ENCODE assay signal across 16 cellular contexts in the genomic region with DNA sequence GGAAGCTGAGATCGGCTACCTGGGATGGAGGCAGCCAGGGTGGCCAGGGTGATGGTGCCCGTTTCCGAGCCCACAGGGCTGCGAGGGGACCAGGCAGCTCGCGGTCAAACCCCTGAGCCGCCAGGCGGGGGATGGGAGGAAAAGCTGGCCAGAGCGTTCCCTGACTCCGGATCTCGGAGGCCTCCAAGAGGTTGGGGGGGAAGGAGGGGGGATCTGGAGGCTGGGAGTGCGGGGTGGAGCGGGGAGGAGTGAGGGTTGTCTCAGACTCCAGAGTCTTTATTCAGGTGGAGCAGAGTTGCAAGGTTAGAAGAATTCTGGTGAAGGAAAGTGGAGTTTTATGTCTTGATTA. TPM values are rescaled to one million over a fixed set of nuclear protein-coding genes. Genes with fewer than 3 reads are reported as not detected.
A peak's percentile ranks its signal among the peaks of the same experiment; 100 is the strongest.
DNase-seq lines count a peak whose midpoint lies in the region; ATAC-seq and TF ChIP-seq lines count a peak whose summit lies in the region.
"Had no signal": no experiment of that assay in that cellular context is flagged by ENCODE, and none has a peak within 500 bp of the region (broad histone marks: within the 10 kb centered on the region; RNA-seq: fewer than 3 reads in every experiment).

No MANE protein-coding gene starts in this region.

- H3K27ac Mint-ChIP-seq in HFFc6: no peak overlapping the region
- H3K27ac Mint-ChIP-seq: activated naive CD4-positive, alpha-beta T cell treated with anti-CD3 and anti-CD28 coated beads, Interleukin-2, amount 50 U/mL, for 72 hours; activated T-cell treated with anti-CD3 and anti-CD28 coated beads, Interleukin-2, amount 50 U/mL, for 24 hours had no signal

- H2AFZ ChIP-seq in osteoblast (ENCODE audit: low read length): no peak overlapping the region

- in situ Hi-C loops in G401 (cut with HindIII; ENCODE audit: low sequenced_read_pairs): no loop called here

- peaks cover 26% of the 10 kb centered on the region for H3K4me1 Mint-ChIP-seq in HFFc6 (ENCODE audit: low read depth)

- H3K36me3 ChIP-seq in iPS-15b (ENCODE audit: control insufficient read depth, insufficient read depth, low read length) (peaks cover 3% of the 10 kb centered on the region), osteoblast (ENCODE audit: insufficient read depth, low read length) (no peaks in the 10 kb centered on the region)
- H3K36me3 ChIP-seq: thyroid gland had no signal

- no peaks in the 10 kb centered on the region for H3K79me2 ChIP-seq in osteoblast (ENCODE audit: insufficient read depth, low read length)

- no peak overlapping the region for H3K4me2 ChIP-seq in osteoblast (ENCODE audit: insufficient read depth, low read length)

- H3K4me3 ChIP-seq in cardiac fibroblast (replicated peaks in 1 of 2; ENCODE audit: low read depth in 2 of 2, low read length in 2 of 2) (peak overlapping the region; percentile 59 to 77), iPS-15b (ENCODE audit: low read depth, low read length) (peak overlapping the region; percentile 76), osteoblast (ENCODE audit: insufficient read depth, low read length) (no peak overlapping the region)
- H3K4me3 ChIP-seq: thyroid gland had no signal

- H3K4me3 Mint-ChIP-seq in HFFc6: peak overlapping the region; percentile 17; the same call in 1 of the 2 replicates
- H3K4me3 Mint-ChIP-seq: activated T-cell treated with anti-CD3 and anti-CD28 coated beads, Interleukin-2, amount 50 U/mL, for 24 hours had no signal

- H3K9me3 ChIP-seq in iPS-15b (ENCODE audit: control insufficient read depth, insufficient read depth, low read length) (no peaks in the 10 kb centered on the region), osteoblast (ENCODE audit: low read depth, low read length) (no peaks in the 10 kb centered on the region)
- H3K9me3 ChIP-seq: thyroid gland had no signal

- H4K20me1 ChIP-seq in osteoblast (ENCODE audit: insufficient read depth, low read length): no peaks in the 10 kb centered on the region

- peak overlapping the region; percentile 79 for H3K9ac ChIP-seq in iPS-15b (ENCODE audit: low read depth, low read length)

- peaks cover 52% of the 10 kb centered on the region for H3K27me3 ChIP-seq in iPS-15b (ENCODE audit: control insufficient read depth, insufficient read depth, low read length)
- peaks cover 50% of the 10 kb centered on the region for H3K27me3 ChIP-seq in osteoblast (ENCODE audit: insufficient read depth, low read length)

- H3K27ac ChIP-seq in osteoblast (ENCODE audit: low read depth, low read length): no peak overlapping the region
- H3K27ac ChIP-seq: thyroid gland had no signal

- peaks cover 6% of the 10 kb centered on the region for H3K4me1 ChIP-seq in iPS-15b (ENCODE audit: control insufficient read depth, insufficient read depth, low read length)
- H3K4me1 ChIP-seq in osteoblast (ENCODE audit: insufficient read depth, low read length): no peaks in the 10 kb centered on the region
- H3K4me1 ChIP-seq: thyroid gland had no signal

- H3K36me3 Mint-ChIP-seq in HFFc6 (ENCODE audit: low read depth): no peaks in the 10 kb centered on the region

- ATAC-seq in HG03175 (IDR thresholded peaks at IDR 0.05; ENCODE audit: unreplicated experiment) (no peak), GM21360 (IDR thresholded peaks at IDR 0.05; ENCODE audit: unreplicated experiment) (no peak)
- ATAC-seq: activated naive CD4-positive, alpha-beta T cell treated with anti-CD3 and anti-CD28 coated beads, Interleukin-2, amount 50 U/mL, for 72 hours had no signal

- peaks cover 50% of the 10 kb centered on the region for H3K27me3 Mint-ChIP-seq in HFFc6 (ENCODE audit: insufficient read depth)

- DNase-seq in HFFc6: no peak
- DNase-seq in cardiac fibroblast (ENCODE audit: low read depth in 2 of 2): peak in 1 of 2 donors; percentile 31
- DNase-seq in osteoblast (ENCODE audit: insufficient read length, low spot score, missing footprints): peak; percentile 82
- no peak for DNase-seq in NCI-H187 (lab: John Stamatoyannopoulos, UW)
- no peak for DNase-seq in G401 (ENCODE audit: low spot score)
- DNase-seq: activated T-cell treated with anti-CD3 and anti-CD28 coated beads, Interleukin-2, amount 50 U/mL, for 24 hours; Calu3; NCI-H2081 treated with DMSO at 0.1 percent for 48 hours; NCI-H69; thyroid gland had no signal

- TF ChIP-seq CTCF in HFFc6 (IDR thresholded peaks at IDR 0.05) (no peak), cardiac fibroblast (IDR thresholded peaks at IDR 0.05; ENCODE audit: low read depth, low read length) (no peak), osteoblast (IDR thresholded peaks at IDR 0.05; ENCODE audit: extremely low read depth, low read depth, low read length) (no peak)

- no peaks in the 10 kb centered on the region for H3K9me3 Mint-ChIP-seq in HFFc6
- H3K9me3 Mint-ChIP-seq: activated naive CD4-positive, alpha-beta T cell treated with anti-CD3 and anti-CD28 coated beads, Interleukin-2, amount 50 U/mL, for 72 hours had no signal

RNA-seq across cellular contexts. Expression of gene CACNG7, which starts 1.1 kb away (rescaled TPM):
- 1 to 10 TPM in 1 of 6 experiments, under 1 TPM in 5; 0.38 to 1.2 (median 0.70) TPM for total RNA-seq in HFFc6 (2021; fragmentation: NEBNext Ultra II Directional; extraction: Animal tissue kit (Norgen Biotek cat#: 25700))
- total RNA-seq in osteoblast: not detected in 2 replicates
- 6.9 and 11.0 TPM in 2 replicates for total RNA-seq in G401 (2014; rRNA removed; shearing (Covaris generic))
- total RNA-seq: activated naive CD4-positive, alpha-beta T cell treated with anti-CD3 and anti-CD28 coated beads, Interleukin-2, amount 50 U/mL, for 72 hours; Calu3; osteocyte; skeletal muscle tissue; thyroid gland had no signal

RNA-seq across cellular contexts. Expression of gene PRKCG, which starts 28.1 kb away (rescaled TPM):
- total RNA-seq in HFFc6 (2021; fragmentation: NEBNext Ultra II Directional; extraction: Animal tissue kit (Norgen Biotek cat#: 25700)): under 1 TPM in 2 of 6 experiments, not detected in 4; 0.23 to 0.28 TPM
- total RNA-seq in osteoblast: under 0.01 TPM in 1 of 2 replicates, not detected in the other
- 0.17 and 1.6 TPM in 2 replicates for total RNA-seq in G401 (2014; rRNA removed; shearing (Covaris generic))
- total RNA-seq: skeletal muscle tissue, thyroid gland had no signal

RNA-seq across cellular contexts. Expression of gene MYADM, which starts 42.5 kb away (rescaled TPM):
- total RNA-seq in HFFc6 (2021; fragmentation: NEBNext Ultra II Directional; extraction: Animal tissue kit (Norgen Biotek cat#: 25700)): 100 to 1,000 TPM; 304 to 350 (median 316) TPM
- 16.2 and 17.4 TPM in 2 replicates for total RNA-seq in osteoblast
- total RNA-seq in G401 (2014; rRNA removed; shearing (Covaris generic)): 6.1 and 6.3 TPM in 2 replicates

RNA-seq across cellular contexts. Expression of gene CACNG8, which starts 52.6 kb away (rescaled TPM):
- under 1 TPM; 0.09 to 0.48 (median 0.26) TPM for total RNA-seq in HFFc6 (2021; fragmentation: NEBNext Ultra II Directional; extraction: Animal tissue kit (Norgen Biotek cat#: 25700))
- not detected in 2 replicates for total RNA-seq in osteoblast
- total RNA-seq in G401 (2014; rRNA removed; shearing (Covaris generic)): 0.68 and 1.8 TPM in 2 replicates
- total RNA-seq: activated naive CD4-positive, alpha-beta T cell treated with anti-CD3 and anti-CD28 coated beads, Interleukin-2, amount 50 U/mL, for 72 hours; osteocyte; thyroid gland had no signal

Comparison
In these comparisons a context has a peak if more than half of its experiments do, and no peak if none do; other contexts are left out.
1. RNA of gene MYADM, which starts 42.5 kb away (total RNA-seq): 304 to 350 TPM in HFFc6; 16.2 to 17.4 TPM in osteoblast and 6.1 to 6.3 TPM in G401; every median in the first group is over 10 times any median in the second.